Comparison of ENCODE assay signal across 8 cellular contexts in the genomic region with DNA sequence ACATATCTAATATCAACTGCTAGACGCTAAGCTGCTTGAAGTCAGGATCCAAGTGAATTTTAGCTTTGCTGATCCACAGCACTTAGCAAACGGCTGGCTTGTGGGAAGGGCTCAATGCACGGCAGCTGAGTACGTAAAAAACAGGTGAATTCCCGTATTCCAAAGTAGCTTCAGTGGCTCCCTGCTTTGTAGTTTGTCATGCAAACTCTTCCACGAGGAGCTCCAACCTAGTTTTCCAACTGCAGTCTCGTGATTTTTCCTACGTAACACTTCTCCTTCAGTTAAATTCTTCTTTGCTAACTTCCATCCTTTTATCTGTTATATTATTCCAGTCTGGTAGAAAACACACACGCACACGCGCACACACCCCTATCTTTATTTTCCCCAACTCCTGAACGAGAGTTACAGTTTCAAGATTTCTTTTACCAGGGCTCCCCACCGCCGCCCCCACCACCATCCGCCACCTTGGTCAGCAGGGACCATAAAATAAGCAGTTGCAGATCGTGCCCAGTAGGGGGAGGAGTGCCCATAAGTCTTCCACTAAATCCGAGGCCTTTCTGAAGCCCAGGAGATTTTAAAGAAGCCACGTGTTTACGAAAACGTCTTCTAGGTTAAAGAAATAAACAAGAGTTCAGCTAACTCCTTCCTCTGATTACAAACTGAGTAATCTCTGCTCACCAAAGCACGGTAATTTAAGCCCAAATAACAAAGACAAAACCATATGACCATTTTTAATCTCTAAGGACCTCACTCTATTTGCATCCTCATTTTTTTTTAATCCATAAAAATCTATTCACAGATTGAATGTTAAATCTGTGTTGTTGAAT. TPM values are rescaled to one million over a fixed set of nuclear protein-coding genes. Genes with fewer than 3 reads are reported as not detected.
DNase-seq lines count a peak whose midpoint lies in the region; ATAC-seq lines count a peak whose summit lies in the region.

No MANE protein-coding gene starts in this region.

- ATAC-seq in HG03196 (IDR thresholded peaks at IDR 0.05; ENCODE audit: unreplicated experiment) (peak; percentile 82), left cardiac atrium (peak; percentile 90 to 91)

- H3K9me3 Mint-ChIP-seq in activated naive CD8-positive, alpha-beta T cell (ENCODE audit: low read depth): peaks cover 2% of the 10 kb centered on the region

- H3K27me3 Mint-ChIP-seq in activated naive CD8-positive, alpha-beta T cell: peaks cover 11% of the 10 kb centered on the region

- H3K27ac Mint-ChIP-seq in activated naive CD8-positive, alpha-beta T cell: no peak overlapping the region

- H3K36me3 Mint-ChIP-seq in activated naive CD8-positive, alpha-beta T cell: no peaks in the 10 kb centered on the region

- H3K4me3 Mint-ChIP-seq in activated naive CD8-positive, alpha-beta T cell: peak overlapping the region; percentile 44

- peaks cover 7% of the 10 kb centered on the region for H3K4me1 Mint-ChIP-seq in activated naive CD8-positive, alpha-beta T cell (ENCODE audit: low read depth)

- DNase-seq in DMS114 treated with DMSO at 0.1 percent for 48 hours (lab: John Stamatoyannopoulos, UW; ENCODE audit: unreplicated experiment): peak; percentile 62
- DNase-seq in GM19240 (ENCODE audit: insufficient read length, low spot score): peak; percentile 67
- peak; percentile 92 for DNase-seq in NCI-H460 (ENCODE audit: extremely low read depth, low read depth)
- peak; percentile 66 for DNase-seq in left cardiac atrium
- peak; percentile 82 for DNase-seq in posterior vena cava (ENCODE audit: low spot score)
- no peak for DNase-seq in central memory CD4-positive, alpha-beta T cell

- intact Hi-C loops in left cardiac atrium (cut with DNase I) (loop anchor here (1.0 to 10.0 kb wide), 4 partner anchors 94 to 162 kb away; no protein-coding TSS in a partner anchor), posterior vena cava (cut with DNase I) (no loop called here)

RNA-seq across cellular contexts. Expression of gene TRIO, which starts 34.8 kb away (rescaled TPM):
- total RNA-seq in NCI-H460 (2014; rRNA removed; shearing (Covaris generic)): 96.0 and 106 TPM in 2 replicates
- 126 and 144 TPM in 2 replicates for polyA plus RNA-seq in NCI-H460 (2014; cell fraction: nucleus; rRNA removed)
- total RNA-seq in left cardiac atrium: 10 to 100 TPM; 50.4 to 60.8 TPM
- 100 to 1,000 TPM; 181 to 202 TPM for total RNA-seq in posterior vena cava

Comparison
In these comparisons a context has a peak if more than half of its experiments do, and no peak if none do; other contexts are left out.
1. intact Hi-C loops: an anchor here in left cardiac atrium (1.0 to 10.0 kb wide); none called in posterior vena cava.